In the genomic region with DNA sequence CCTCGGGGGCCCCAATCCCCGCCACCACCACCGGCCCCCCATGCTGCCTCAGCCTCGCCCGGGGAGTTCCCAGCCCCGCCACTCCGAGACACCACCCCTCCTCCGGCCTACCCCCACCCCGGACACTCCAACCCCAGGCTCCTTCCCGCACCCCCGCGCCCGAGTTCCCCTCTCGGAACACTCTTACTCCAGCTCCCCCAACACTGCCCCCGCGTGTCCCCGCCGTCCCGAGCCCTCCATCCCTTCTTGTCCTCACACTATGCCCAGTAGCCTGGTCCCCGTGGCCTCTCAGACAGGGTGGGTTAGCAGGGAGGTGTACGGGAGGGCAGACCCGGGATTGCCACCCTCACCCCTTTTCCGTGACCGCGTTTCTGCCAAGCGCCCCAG, we compare ENCODE assay signal across 10 cellular contexts.
DNase-seq lines count a peak whose midpoint lies in the region; ATAC-seq, FAIRE-seq and TF ChIP-seq lines count a peak whose summit lies in the region.
"Had no signal": no experiment of that assay in that cellular context is flagged by ENCODE, and none has a peak within 500 bp of the region (broad histone marks: within the 10 kb centered on the region; RNA-seq: fewer than 3 reads in every experiment).

No MANE protein-coding gene starts in this region.

- peaks cover 4 to 5% of the 10 kb centered on the region in 2 donors for H3K4me1 ChIP-seq in kidney (ENCODE audit: control insufficient read depth in 1 of 2, insufficient read depth in 1 of 2, low read depth in 1 of 2, low read length in 2 of 2)
- H3K4me1 ChIP-seq in suprapubic skin = peaks cover 6% of the 10 kb centered on the region

- 41% methylated on average over 23 of the region's 26 CpGs for WGBS in suprapubic skin

- TF ChIP-seq CTCF in kidney (IDR thresholded peaks at IDR 0.05; ENCODE audit: borderline replicate concordance, extremely low read depth, insufficient read depth) = no peak
- TF ChIP-seq CTCF in suprapubic skin (IDR thresholded peaks at IDR 0.05) = no peak
- no peak for TF ChIP-seq CTCF in GM10248 (IDR thresholded peaks at IDR 0.05; ENCODE audit: control extremely low read depth, extremely low read depth, low read depth, missing control alignments)

- H3K27ac ChIP-seq in kidney (ENCODE audit: low read depth in 2 of 2, low read length in 2 of 2) (no peak overlapping the region), suprapubic skin (no peak overlapping the region)

- peak overlapping the region; percentile 37 for H3K4me3 Mint-ChIP-seq in activated T-cell treated with anti-CD3 and anti-CD28 coated beads, Interleukin-2, amount 50 U/mL, for 24 hours
- H3K4me3 Mint-ChIP-seq in activated T-helper 17 cell treated with anti-CD3 and anti-CD28 coated beads, Interleukin-2, amount 50 U/mL, for 72 hours = peak overlapping the region; percentile 45
- H3K4me3 Mint-ChIP-seq in naive thymus-derived CD8-positive, alpha-beta T cell = peak overlapping the region in 3 of 10 donors; percentile 7 to 68 (median 65)

- no peaks in the 10 kb centered on the region for H3K27me3 ChIP-seq in suprapubic skin

- H3K4me1 Mint-ChIP-seq in activated T-cell treated with anti-CD3 and anti-CD28 coated beads, Interleukin-2, amount 50 U/mL, for 24 hours (ENCODE audit: low read depth) = peaks cover 13% of the 10 kb centered on the region
- peaks cover 5% of the 10 kb centered on the region for H3K4me1 Mint-ChIP-seq in activated T-helper 17 cell treated with anti-CD3 and anti-CD28 coated beads, Interleukin-2, amount 50 U/mL, for 72 hours
- peaks cover 0 to 9% (median 6%) of the 10 kb centered on the region in 4 donors for H3K4me1 Mint-ChIP-seq in naive thymus-derived CD8-positive, alpha-beta T cell

- ATAC-seq in activated T-helper 17 cell treated with anti-CD3 and anti-CD28 coated beads, Interleukin-2, amount 50 U/mL, for 72 hours (replicated peaks) = no peak
- no peak for ATAC-seq in naive thymus-derived CD8-positive, alpha-beta T cell

- POLR2A ChIA-PET in GM10248 (lab: Yijun Ruan, JAX) = no interaction called here
- POLR2A ChIA-PET in naive thymus-derived CD8-positive, alpha-beta T cell (lab: Charles Lee) = no interaction called here

- no peak for TF ChIP-seq POLR2A in suprapubic skin (IDR thresholded peaks at IDR 0.05)

- H3K27ac Mint-ChIP-seq in activated T-cell treated with anti-CD3 and anti-CD28 coated beads, Interleukin-2, amount 50 U/mL, for 24 hours = no peak overlapping the region
- H3K27ac Mint-ChIP-seq in activated T-helper 17 cell treated with anti-CD3 and anti-CD28 coated beads, Interleukin-2, amount 50 U/mL, for 72 hours = no peak overlapping the region
- no peak overlapping the region for H3K27ac Mint-ChIP-seq in naive thymus-derived CD8-positive, alpha-beta T cell

- intact Hi-C loops in kidney (cut with DNase I) = no loop called here

- H3K9ac ChIP-seq in kidney (ENCODE audit: low read length in 2 of 2) = no peak overlapping the region

- no peaks in the 10 kb centered on the region for H3K36me3 Mint-ChIP-seq in activated T-cell treated with anti-CD3 and anti-CD28 coated beads, Interleukin-2, amount 50 U/mL, for 24 hours (ENCODE audit: low read depth)
- H3K36me3 Mint-ChIP-seq in activated T-helper 17 cell treated with anti-CD3 and anti-CD28 coated beads, Interleukin-2, amount 50 U/mL, for 72 hours (ENCODE audit: low read depth) = no peaks in the 10 kb centered on the region
- peaks cover 0 to 5% (median 0%) of the 10 kb centered on the region in 3 donors for H3K36me3 Mint-ChIP-seq in naive thymus-derived CD8-positive, alpha-beta T cell

- CTCF ChIA-PET in GM10248 (lab: Yijun Ruan, JAX) = no interaction called here

- peaks cover 79% of the 10 kb centered on the region for H3K27me3 Mint-ChIP-seq in activated T-cell treated with anti-CD3 and anti-CD28 coated beads, Interleukin-2, amount 50 U/mL, for 24 hours
- H3K27me3 Mint-ChIP-seq in activated T-helper 17 cell treated with anti-CD3 and anti-CD28 coated beads, Interleukin-2, amount 50 U/mL, for 72 hours = no peaks in the 10 kb centered on the region
- H3K27me3 Mint-ChIP-seq in naive thymus-derived CD8-positive, alpha-beta T cell = peaks cover 0 to 9% (median 2%) of the 10 kb centered on the region in 5 donors

- no peak overlapping the region for H3K4me3 ChIP-seq in kidney (ENCODE audit: low read length in 2 of 2)
- peak overlapping the region; percentile 47 for H3K4me3 ChIP-seq in suprapubic skin

- FAIRE-seq in kidney (lab: Jason Lieb, UNC) = no peak

- H3K36me3 ChIP-seq in kidney (ENCODE audit: control insufficient read depth in 1 of 2, insufficient read depth in 2 of 2, low read length in 2 of 2) = no peaks in the 10 kb centered on the region
- no peaks in the 10 kb centered on the region for H3K36me3 ChIP-seq in suprapubic skin

- H3K9me3 ChIP-seq in kidney (ENCODE audit: control insufficient read depth in 1 of 2, low read length in 2 of 2) = no peaks in the 10 kb centered on the region
- H3K9me3 ChIP-seq in suprapubic skin = no peaks in the 10 kb centered on the region

- in situ Hi-C loops in ACHN (cut with HindIII; ENCODE audit: low pct_ligation_motif_present, low pct_unique_long_range_greater_than_20kb, low sequenced_read_pairs) = no loop called here

- H3K9me3 Mint-ChIP-seq in activated T-cell treated with anti-CD3 and anti-CD28 coated beads, Interleukin-2, amount 50 U/mL, for 24 hours = no peaks in the 10 kb centered on the region
- no peaks in the 10 kb centered on the region for H3K9me3 Mint-ChIP-seq in activated T-helper 17 cell treated with anti-CD3 and anti-CD28 coated beads, Interleukin-2, amount 50 U/mL, for 72 hours
- H3K9me3 Mint-ChIP-seq in naive thymus-derived CD8-positive, alpha-beta T cell = peaks cover 0 to 10% (median 0%) of the 10 kb centered on the region in 9 donors

- DNase-seq in activated T-cell treated with anti-CD3 and anti-CD28 coated beads, Interleukin-2, amount 50 U/mL, for 24 hours = no peak
- no peak for DNase-seq in activated T-cell treated with anti-CD3 and anti-CD28 coated beads, Interleukin-2, amount 50 U/mL, for 48 hours
- peak; percentile 73 for DNase-seq in kidney
- DNase-seq in suprapubic skin (ENCODE audit: low spot score in 2 of 2) = no peak
- DNase-seq in GM10248 (ENCODE audit: extremely low spot score) = no peak
- DNase-seq in naive thymus-derived CD8-positive, alpha-beta T cell = no peak
- no peak for DNase-seq in ACHN
- DNase-seq: NCI-H1048, NCI-H774 had no signal

- no peak for TF ChIP-seq EP300 in suprapubic skin (IDR thresholded peaks at IDR 0.05)
